ENCODE assay signal across 2 cellular contexts in the genomic region with DNA sequence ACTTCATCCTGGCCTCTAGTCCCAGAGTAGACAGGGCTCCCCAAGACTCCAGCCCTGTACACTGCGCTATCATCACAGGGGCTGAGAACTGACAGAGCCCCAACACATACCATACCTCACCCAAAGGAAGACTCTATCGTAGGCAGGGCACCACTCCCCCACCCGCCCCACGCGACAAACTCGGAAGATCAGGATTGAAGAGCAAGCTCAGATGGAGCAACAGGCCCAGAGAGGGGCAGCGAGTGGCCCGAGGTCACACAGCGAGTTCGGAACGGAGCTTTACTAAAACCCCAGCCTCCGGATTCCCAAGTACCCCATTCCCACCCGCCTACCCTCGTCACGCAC.
TF ChIP-seq lines count a peak whose summit lies in the region.

No MANE protein-coding gene starts in this region.

TF ChIP-seq in endothelial cell of umbilical vein, 7 proteins besides CTCF, POLR2A, EP300 and RAD21 (continued from another document):
- TF ChIP-seq FOS (IDR thresholded peaks at IDR 0.05; ENCODE audit: borderline replicate concordance, insufficient read depth, low read length), result no peak

TF ChIP-seq in neural cell, 6 proteins besides CTCF, POLR2A, EP300 and RAD21 (continued from another document):
- TF ChIP-seq, protein P1, sequence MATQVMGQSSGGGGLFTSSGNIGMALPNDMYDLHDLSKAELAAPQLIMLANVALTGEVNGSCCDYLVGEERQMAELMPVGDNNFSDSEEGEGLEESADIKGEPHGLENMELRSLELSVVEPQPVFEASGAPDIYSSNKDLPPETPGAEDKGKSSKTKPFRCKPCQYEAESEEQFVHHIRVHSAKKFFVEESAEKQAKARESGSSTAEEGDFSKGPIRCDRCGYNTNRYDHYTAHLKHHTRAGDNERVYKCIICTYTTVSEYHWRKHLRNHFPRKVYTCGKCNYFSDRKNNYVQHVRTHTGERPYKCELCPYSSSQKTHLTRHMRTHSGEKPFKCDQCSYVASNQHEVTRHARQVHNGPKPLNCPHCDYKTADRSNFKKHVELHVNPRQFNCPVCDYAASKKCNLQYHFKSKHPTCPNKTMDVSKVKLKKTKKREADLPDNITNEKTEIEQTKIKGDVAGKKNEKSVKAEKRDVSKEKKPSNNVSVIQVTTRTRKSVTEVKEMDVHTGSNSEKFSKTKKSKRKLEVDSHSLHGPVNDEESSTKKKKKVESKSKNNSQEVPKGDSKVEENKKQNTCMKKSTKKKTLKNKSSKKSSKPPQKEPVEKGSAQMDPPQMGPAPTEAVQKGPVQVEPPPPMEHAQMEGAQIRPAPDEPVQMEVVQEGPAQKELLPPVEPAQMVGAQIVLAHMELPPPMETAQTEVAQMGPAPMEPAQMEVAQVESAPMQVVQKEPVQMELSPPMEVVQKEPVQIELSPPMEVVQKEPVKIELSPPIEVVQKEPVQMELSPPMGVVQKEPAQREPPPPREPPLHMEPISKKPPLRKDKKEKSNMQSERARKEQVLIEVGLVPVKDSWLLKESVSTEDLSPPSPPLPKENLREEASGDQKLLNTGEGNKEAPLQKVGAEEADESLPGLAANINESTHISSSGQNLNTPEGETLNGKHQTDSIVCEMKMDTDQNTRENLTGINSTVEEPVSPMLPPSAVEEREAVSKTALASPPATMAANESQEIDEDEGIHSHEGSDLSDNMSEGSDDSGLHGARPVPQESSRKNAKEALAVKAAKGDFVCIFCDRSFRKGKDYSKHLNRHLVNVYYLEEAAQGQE (IDR thresholded peaks at IDR 0.05; ENCODE audit: borderline replicate concordance), result no peak
- TF ChIP-seq MXI1 (conservative IDR thresholded peaks at IDR 0.05; ENCODE audit: poor library complexity, severe bottlenecking), result no peak
